Comparison of ENCODE assay signal across 36 cellular contexts in the genomic region with DNA sequence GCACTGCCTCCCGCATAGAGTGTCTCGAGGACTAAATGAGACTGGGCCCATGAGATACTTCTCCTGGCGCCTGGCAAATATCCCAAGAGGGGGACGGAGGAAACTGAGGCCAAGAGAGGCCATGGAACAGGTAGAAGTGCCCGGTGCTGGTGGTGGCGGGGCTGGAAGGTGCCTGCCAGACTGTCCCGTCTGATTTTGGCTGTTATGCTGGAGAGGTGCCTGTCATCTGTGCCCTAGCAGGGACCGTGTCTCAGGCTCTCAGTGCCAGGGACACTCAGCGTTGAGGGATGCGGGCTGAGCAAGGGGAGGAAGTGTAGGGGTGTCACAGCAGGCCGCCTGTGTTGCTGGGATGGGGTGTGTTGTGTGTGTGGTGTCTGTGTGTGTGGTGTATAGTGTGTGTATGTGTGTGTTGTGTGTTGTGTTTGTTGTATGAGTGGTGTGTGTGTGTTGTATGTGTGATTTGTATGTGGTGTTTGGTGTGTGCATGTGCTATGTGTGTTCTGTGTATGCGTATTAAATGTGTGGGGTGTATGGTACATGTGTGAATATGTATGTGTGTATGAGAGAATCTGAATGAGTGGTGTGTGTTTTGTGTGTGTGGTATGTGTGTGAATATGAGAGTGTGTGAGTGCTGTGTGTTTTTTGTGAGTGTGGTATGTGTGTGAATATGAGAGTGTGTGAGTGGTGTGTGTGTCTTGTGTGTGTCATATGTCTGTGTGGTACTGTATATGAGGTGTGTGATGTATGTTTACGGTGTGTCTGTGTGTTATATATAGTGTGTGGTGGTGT. TPM values are rescaled to one million over a fixed set of nuclear protein-coding genes. Genes with fewer than 3 reads are reported as not detected.
"Had no signal": no experiment of that assay in that cellular context is flagged by ENCODE, and none has a peak within 500 bp of the region (broad histone marks: within the 10 kb centered on the region; RNA-seq: fewer than 3 reads in every experiment).

No MANE protein-coding gene starts in this region.

- H3K4me1 Mint-ChIP-seq: activated naive CD4-positive, alpha-beta T cell treated with anti-CD3 and anti-CD28 coated beads, Interleukin-2, amount 50 U/mL, for 24 hours had no signal

- H3K27me3 ChIP-seq: MG63 had no signal

- DNase-seq: activated CD4-positive, alpha-beta T cell treated with anti-CD3 and anti-CD28 coated beads for 36 hours; activated CD4-positive, alpha-beta T cell treated with anti-CD3 and anti-CD28 coated beads, Interleukin-2, amount 10 ng/mL, durations not matched to agents 7 days and 5 days; activated CD4-positive, alpha-beta T cell treated with anti-CD3 and anti-CD28 coated beads, Interleukin-2, amount 50 U/mL, for 48 hours; activated CD8-positive, alpha-beta T cell treated with anti-CD3 and anti-CD28 coated beads, Interleukin-2, amount 10 ng/mL, durations not matched to agents 7 days and 5 days; activated gamma-delta T cell; activated naive CD4-positive, alpha-beta T cell treated with Interleukin-2 at 50 U/mL for 16 hours; activated naive CD8-positive, alpha-beta T cell treated with anti-CD3 and anti-CD28 coated beads, Interleukin-2, amount 10 ng/mL, durations not matched to agents 7 days and 5 days; activated T-cell treated with anti-CD3 and anti-CD28 coated beads, Interleukin-2, amount 50 U/mL, for 24 hours; amygdala; body of pancreas; caudate nucleus; Kasumi-1; MG63; NCI-H1048; NCI-H1105 treated with DMSO at 0.1 percent for 48 hours; NCI-H1436; NCI-H1694; NCI-H1930; NCI-H2081 treated with DMSO at 0.1 percent for 48 hours; NCI-H2171; NCI-H510A; NCI-H526; NCI-H748 treated with DMSO at 0.1 percent for 48 hours; NK-92 treated with Interleukin-12 subunit alpha and Interleukin-12 subunit beta, amount 100 ng/mL, for 24 hours; PC-3; Peyer's patch; RPMI8226; SIG-M5 had no signal

- H3K4me3 ChIP-seq: ascending aorta, body of pancreas, breast epithelium, MG63, Peyer's patch had no signal

- H3K36me3 ChIP-seq: ascending aorta, breast epithelium, Peyer's patch had no signal

- H3K36me3 Mint-ChIP-seq: activated naive CD4-positive, alpha-beta T cell treated with anti-CD3 and anti-CD28 coated beads, Interleukin-2, amount 50 U/mL, for 24 hours; activated naive CD8-positive, alpha-beta T cell treated with anti-CD3 and anti-CD28 coated beads, Interleukin-2, amount 10 ng/mL, durations not matched to agents 7 days and 5 days had no signal

- H3K27ac Mint-ChIP-seq: activated CD4-positive, alpha-beta T cell treated with anti-CD3 and anti-CD28 coated beads for 36 hours; activated CD4-positive, alpha-beta T cell treated with anti-CD3 and anti-CD28 coated beads, Interleukin-2, amount 10 ng/mL, durations not matched to agents 7 days and 5 days; activated CD8-positive, alpha-beta T cell treated with anti-CD3 and anti-CD28 coated beads, Interleukin-2, amount 10 ng/mL, durations not matched to agents 7 days and 5 days; activated naive CD4-positive, alpha-beta T cell treated with anti-CD3 and anti-CD28 coated beads, Interleukin-2, amount 50 U/mL, for 24 hours; activated naive CD8-positive, alpha-beta T cell treated with anti-CD3 and anti-CD28 coated beads, Interleukin-2, amount 10 ng/mL, durations not matched to agents 7 days and 5 days; activated T-cell treated with anti-CD3 and anti-CD28 coated beads, Interleukin-2, amount 50 U/mL, for 24 hours; activated T-helper 2 cell treated with anti-CD3 and anti-CD28 coated beads, Interferon-gamma antibody, Interleukin-2, Interleukin-4, amounts not matched to agents 10 μg/mL and 5 μg/mL and 100 μg/mL, durations not matched to agents 14 hours and 24 hours and 36 hours; T-helper 1 cell treated with Interleukin-12 subunit alpha and Interleukin-12 subunit beta and Interleukin-4 antibody, amounts not matched to agents 30 μg/mL and 1 μg/mL, for 36 hours; T-helper 2 cell treated with Interferon-gamma antibody and Interleukin-4, amounts not matched to agents 5 μg/mL and 100 μg/mL, for 36 hours had no signal

- H3K4me1 ChIP-seq: breast epithelium had no signal

- H3K27ac ChIP-seq: ascending aorta, body of pancreas, breast epithelium, Peyer's patch had no signal

- FAIRE-seq: TTC549 had no signal

- H3K9me3 ChIP-seq: ascending aorta, body of pancreas, breast epithelium, MG63, Peyer's patch had no signal

- H3K4me3 Mint-ChIP-seq: activated CD4-positive, alpha-beta T cell treated with anti-CD3 and anti-CD28 coated beads for 36 hours; activated CD4-positive, alpha-beta T cell treated with anti-CD3 and anti-CD28 coated beads, Interleukin-2, amount 10 ng/mL, durations not matched to agents 7 days and 5 days; activated CD8-positive, alpha-beta T cell treated with anti-CD3 and anti-CD28 coated beads, Interleukin-2, amount 10 ng/mL, durations not matched to agents 7 days and 5 days; activated naive CD4-positive, alpha-beta T cell treated with anti-CD3 and anti-CD28 coated beads, Interleukin-2, amount 50 U/mL, for 24 hours; activated naive CD8-positive, alpha-beta T cell treated with anti-CD3 and anti-CD28 coated beads, Interleukin-2, amount 10 ng/mL, durations not matched to agents 7 days and 5 days; activated T-cell treated with anti-CD3 and anti-CD28 coated beads, Interleukin-2, amount 50 U/mL, for 24 hours; T-helper 1 cell treated with Interleukin-12 subunit alpha and Interleukin-12 subunit beta and Interleukin-4 antibody, amounts not matched to agents 30 μg/mL and 1 μg/mL, for 36 hours; T-helper 2 cell treated with Interferon-gamma antibody and Interleukin-4, amounts not matched to agents 5 μg/mL and 100 μg/mL, for 36 hours had no signal

- H3K9me3 Mint-ChIP-seq: activated CD4-positive, alpha-beta T cell treated with anti-CD3 and anti-CD28 coated beads, Interleukin-2, amount 10 ng/mL, durations not matched to agents 7 days and 5 days; activated naive CD4-positive, alpha-beta T cell treated with anti-CD3 and anti-CD28 coated beads, Interleukin-2, amount 50 U/mL, for 24 hours; activated naive CD8-positive, alpha-beta T cell treated with anti-CD3 and anti-CD28 coated beads, Interleukin-2, amount 10 ng/mL, durations not matched to agents 7 days and 5 days; activated T-cell treated with anti-CD3 and anti-CD28 coated beads, Interleukin-2, amount 50 U/mL, for 24 hours; activated T-helper 2 cell treated with anti-CD3 and anti-CD28 coated beads, Interferon-gamma antibody, Interleukin-2, Interleukin-4, amounts not matched to agents 10 μg/mL and 5 μg/mL and 100 μg/mL, durations not matched to agents 14 hours and 24 hours and 36 hours; T-helper 1 cell treated with Interleukin-12 subunit alpha and Interleukin-12 subunit beta and Interleukin-4 antibody, amounts not matched to agents 30 μg/mL and 1 μg/mL, for 36 hours; T-helper 2 cell treated with Interferon-gamma antibody and Interleukin-4, amounts not matched to agents 5 μg/mL and 100 μg/mL, for 36 hours had no signal

- ATAC-seq: activated CD4-positive, alpha-beta T cell treated with anti-CD3 and anti-CD28 coated beads for 36 hours; activated CD4-positive, CD25-positive, alpha-beta regulatory T cell treated with anti-CD3 and anti-CD28 coated beads, Interleukin-2, amount 50 U/mL, for 24 hours; activated CD8-positive, alpha-beta T cell treated with anti-CD3 and anti-CD28 coated beads, Interleukin-2, amount 10 ng/mL, durations not matched to agents 7 days and 5 days; body of pancreas; PC-3 had no signal

RNA-seq across cellular contexts. Expression of a gene that starts 21.3 kb away (rescaled TPM):
- total RNA-seq: activated CD4-positive, alpha-beta T cell treated with anti-CD3 and anti-CD28 coated beads for 36 hours; activated CD4-positive, alpha-beta T cell treated with anti-CD3 and anti-CD28 coated beads, Interleukin-2, amount 10 ng/mL, durations not matched to agents 7 days and 5 days; activated CD8-positive, alpha-beta T cell treated with anti-CD3 and anti-CD28 coated beads, Interleukin-2, amount 10 ng/mL, durations not matched to agents 7 days and 5 days; activated naive CD8-positive, alpha-beta T cell treated with anti-CD3 and anti-CD28 coated beads, Interleukin-2, amount 10 ng/mL, durations not matched to agents 7 days and 5 days; activated T-helper 2 cell treated with anti-CD3 and anti-CD28 coated beads, Interferon-gamma antibody, Interleukin-2, Interleukin-4, amounts not matched to agents 10 μg/mL and 5 μg/mL and 100 μg/mL, durations not matched to agents 14 hours and 24 hours and 36 hours had no signal
